ENCODE assay signal across 14 cellular contexts in the genomic region with DNA sequence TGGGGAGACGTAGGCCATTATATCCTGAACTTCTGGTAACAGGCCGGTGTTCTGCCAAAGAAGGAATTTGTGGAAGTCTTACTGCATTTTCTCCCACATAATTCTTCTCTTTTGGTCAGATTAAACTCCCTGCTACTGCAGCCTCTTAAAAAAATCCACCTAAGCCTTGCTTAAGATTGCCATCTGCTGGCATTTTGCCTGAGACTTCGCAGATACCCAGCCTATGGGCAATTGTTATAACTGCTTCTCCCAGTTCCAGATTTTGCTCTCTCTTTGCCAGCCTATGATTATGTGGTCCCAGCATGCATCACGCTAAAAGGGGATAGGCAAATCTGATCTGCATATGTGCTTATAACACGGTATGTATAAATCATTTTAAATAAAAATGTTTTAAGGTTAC.
A peak's percentile ranks its signal among the peaks of the same experiment; 100 is the strongest.
DNase-seq lines count a peak whose midpoint lies in the region; ATAC-seq and TF ChIP-seq lines count a peak whose summit lies in the region.
"Had no signal": no experiment of that assay in that cellular context is flagged by ENCODE, and none has a peak within 500 bp of the region (broad histone marks: within the 10 kb centered on the region; RNA-seq: fewer than 3 reads in every experiment).

No MANE protein-coding gene starts in this region.

- no peak for ATAC-seq in HG02938 (IDR thresholded peaks at IDR 0.05; ENCODE audit: unreplicated experiment)
- ATAC-seq: body of pancreas, heart left ventricle, lower lobe of right lung had no signal

- no peaks in the 10 kb centered on the region for H3K36me3 Mint-ChIP-seq in MCF 10A (ENCODE audit: insufficient read depth, unreplicated experiment)

- 22% methylated on average over 5 of the region's 5 CpGs for WGBS in mammary epithelial cell (ENCODE audit: low coverage, missing lambda C conversion rate)

- H3K4me1 Mint-ChIP-seq in MCF 10A (ENCODE audit: insufficient read depth, unreplicated experiment) = no peaks in the 10 kb centered on the region

- H3K27me3 ChIP-seq in mammary epithelial cell (ENCODE audit: insufficient read depth, low read length) = no peaks in the 10 kb centered on the region
- peaks cover 0 to 4% (median 0%) of the 10 kb centered on the region in 45 donors for H3K27me3 ChIP-seq in dorsolateral prefrontal cortex
- H3K27me3 ChIP-seq: body of pancreas, heart left ventricle had no signal

- H2AFZ ChIP-seq in mammary epithelial cell (ENCODE audit: low read depth, low read length) = no peak overlapping the region

- H3K27ac Mint-ChIP-seq in MCF 10A (ENCODE audit: low read depth, unreplicated experiment) = no peak overlapping the region
- H3K27ac Mint-ChIP-seq: activated T-helper 2 cell treated with anti-CD3 and anti-CD28 coated beads, Interferon-gamma antibody, Interleukin-2, Interleukin-4, amounts not matched to agents 10 μg/mL and 5 μg/mL and 100 μg/mL, durations not matched to agents 14 hours and 24 hours and 36 hours had no signal

- H3K4me1 ChIP-seq in mammary epithelial cell (ENCODE audit: insufficient read depth, low read length) = no peaks in the 10 kb centered on the region
- H3K4me1 ChIP-seq: body of pancreas, lower lobe of right lung had no signal

- no peaks in the 10 kb centered on the region for H3K9me3 ChIP-seq in mammary epithelial cell (replicated peaks; ENCODE audit: insufficient read depth, low read length)
- H3K9me3 ChIP-seq: body of pancreas, lower lobe of right lung had no signal

- H3K36me3 ChIP-seq in mammary epithelial cell (ENCODE audit: insufficient read depth, low read length) = no peaks in the 10 kb centered on the region
- H3K36me3 ChIP-seq: heart left ventricle, lower lobe of right lung had no signal

- TF ChIP-seq CTCF in MCF 10A (IDR thresholded peaks at IDR 0.05; ENCODE audit: unreplicated experiment) (no peak), mammary epithelial cell (conservative IDR thresholded peaks at IDR 0.05 in 1 of 2, IDR thresholded peaks at IDR 0.05 in 1 of 2; ENCODE audit: extremely low read depth in 1 of 2, insufficient read depth in 1 of 2, low read depth in 1 of 2, low read length in 2 of 2) (no peak), choroid plexus epithelial cell (conservative IDR thresholded peaks at IDR 0.05; ENCODE audit: low read depth, low read length) (no peak), dorsolateral prefrontal cortex (IDR thresholded peaks at IDR 0.05 in 54 of 56, conservative IDR thresholded peaks at IDR 0.05 in 2 of 56; ENCODE audit: low read depth in 1 of 56, partially characterized antibody in 56 of 56) (peak in 1 of 56 donors; percentile 19)

- in situ Hi-C loops in mammary epithelial cell (cut with MboI; ENCODE audit: low sequenced_read_pairs in 2 of 2) = no loop called here

- dilution Hi-C loops in mammary epithelial cell (cut with HindIII; ENCODE audit: low sequenced_read_pairs) = no loop called here

- no peaks in the 10 kb centered on the region for H4K20me1 ChIP-seq in mammary epithelial cell (ENCODE audit: insufficient read depth, low read length)

- no TSS peak for BruUV-seq in MCF 10A (replicated peaks; lab: Mats Ljungman, UMichigan)
- BruUV-seq in mammary epithelial cell (replicated peaks; lab: Mats Ljungman, UMichigan) = no TSS peak

- peaks cover 43% of the 10 kb centered on the region for H3K27me3 Mint-ChIP-seq in MCF 10A (ENCODE audit: insufficient read depth, unreplicated experiment)

- H3K9ac ChIP-seq in mammary epithelial cell (ENCODE audit: insufficient read depth, low read length) = no peak overlapping the region

- CTCF ChIA-PET in MCF 10A (lab: Yijun Ruan, JAX) (no interaction called here), mammary epithelial cell (lab: Charles Lee; ENCODE audit: low non-redundant PET) (no interaction called here)

- no peak overlapping the region for H3K4me2 ChIP-seq in mammary epithelial cell (ENCODE audit: insufficient read depth, low read depth, low read length)

- intact Hi-C loops in MCF 10A (cut with micrococcal nuclease) = no loop called here
- intact Hi-C loops in mammary epithelial cell (cut with micrococcal nuclease) = no loop called here
- intact Hi-C loops in dorsolateral prefrontal cortex (cut with DNase I) = no loop called here

- H3K9me3 Mint-ChIP-seq in MCF 10A (ENCODE audit: unreplicated experiment) = no peaks in the 10 kb centered on the region
- H3K9me3 Mint-ChIP-seq: activated T-helper 2 cell treated with anti-CD3 and anti-CD28 coated beads, Interferon-gamma antibody, Interleukin-2, Interleukin-4, amounts not matched to agents 10 μg/mL and 5 μg/mL and 100 μg/mL, durations not matched to agents 14 hours and 24 hours and 36 hours had no signal

- no peak overlapping the region for H3K4me3 Mint-ChIP-seq in MCF 10A (ENCODE audit: unreplicated experiment)

- H3K27ac ChIP-seq in mammary epithelial cell (ENCODE audit: insufficient read depth, low read depth, low read length) (no peak overlapping the region), dorsolateral prefrontal cortex (no peak overlapping the region)
- H3K27ac ChIP-seq: body of pancreas, heart left ventricle, lower lobe of right lung had no signal

- H3K4me3 ChIP-seq in mammary epithelial cell (replicated peaks in 1 of 3; ENCODE audit: insufficient read depth in 1 of 3, low read depth in 2 of 3, low read length in 3 of 3) (no peak overlapping the region), choroid plexus epithelial cell (ENCODE audit: low read depth, low read length) (no peak overlapping the region), dorsolateral prefrontal cortex (no peak overlapping the region)
- H3K4me3 ChIP-seq: body of pancreas, heart left ventricle, lower lobe of right lung had no signal

- POLR2A ChIA-PET in MCF 10A (lab: Yijun Ruan, JAX) = no interaction called here

- DNase-seq in MCF 10A (ENCODE audit: unreplicated experiment) (peak; percentile 23), mammary epithelial cell (no peak), NCI-H82 (lab: John Stamatoyannopoulos, UW) (peak; percentile 82), choroid plexus epithelial cell (ENCODE audit: low read depth) (peak; percentile 5), dorsolateral prefrontal cortex (no peak), anterior cingulate cortex (lab: John Stamatoyannopoulos, UW) (no peak), putamen (ENCODE audit: low spot score) (no peak)
- DNase-seq: activated CD4-positive, alpha-beta T cell treated with anti-CD3 and anti-CD28 coated beads, Interleukin-2, amount 50 U/mL, for 1 hour; heart left ventricle; lower lobe of right lung; NCI-H774 had no signal

- no peaks in the 10 kb centered on the region for H3K79me2 ChIP-seq in mammary epithelial cell (ENCODE audit: insufficient read depth, low read length)

Comparison
In these comparisons a context has a peak if more than half of its experiments do, and no peak if none do; other contexts are left out.
1. DNase-seq: peak in MCF 10A (single experiment), NCI-H82 (single experiment) and choroid plexus epithelial cell (single experiment); none in mammary epithelial cell (single experiment), dorsolateral prefrontal cortex (0 of 10), anterior cingulate cortex (0 of 58) and putamen (single experiment).